Comparison of ENCODE assay signal across 8 cellular contexts in the genomic region with DNA sequence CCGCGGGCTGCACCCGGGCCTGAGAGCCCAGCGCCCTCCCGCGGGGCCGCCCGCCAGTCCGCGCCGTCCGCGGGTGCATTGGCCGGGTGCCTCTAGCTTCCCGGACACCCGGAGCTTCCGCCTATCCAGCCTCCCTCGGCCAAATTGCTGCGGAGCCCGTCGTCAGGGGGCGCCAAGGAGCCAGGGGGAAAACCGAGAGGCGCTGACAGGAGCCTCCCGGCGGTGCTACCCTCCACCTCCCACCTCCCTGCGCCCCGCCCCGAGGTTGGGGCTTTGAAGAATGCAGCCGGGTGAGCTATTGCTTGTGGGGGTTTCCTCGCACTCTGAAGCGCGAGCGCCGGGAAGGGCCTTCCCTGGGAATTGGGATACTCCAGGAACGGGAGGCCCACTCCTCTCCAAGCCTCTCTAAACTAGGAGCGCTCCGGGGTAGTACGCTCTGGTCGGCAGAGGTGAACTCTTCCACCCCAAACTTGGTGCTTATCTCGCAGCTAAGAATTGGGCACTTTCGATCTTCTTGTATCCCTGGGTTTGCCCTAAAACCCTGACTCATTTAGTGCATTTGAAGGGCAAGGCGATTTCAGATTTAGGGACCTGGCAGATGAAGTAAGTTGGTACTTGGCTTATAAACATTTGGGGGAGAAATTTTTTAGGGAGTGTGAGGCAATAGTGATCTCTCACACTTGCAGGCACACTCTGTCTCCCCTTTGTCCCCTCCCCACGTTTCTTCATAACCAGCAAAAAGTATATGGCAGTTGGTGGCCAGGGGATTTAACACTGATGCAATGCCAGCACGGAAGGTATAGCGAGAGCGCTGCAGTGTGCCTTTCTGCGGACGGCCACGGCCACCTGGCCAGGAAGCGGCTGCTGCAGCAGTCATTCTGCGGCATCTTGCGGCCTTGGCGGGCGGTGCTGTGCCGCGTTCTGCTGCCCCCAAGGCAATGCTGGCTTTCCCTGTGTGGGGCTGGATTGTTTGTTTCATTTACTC. TPM values are rescaled to one million over a fixed set of nuclear protein-coding genes. Genes with fewer than 3 reads are reported as not detected.
DNase-seq lines count a peak whose midpoint lies in the region; ATAC-seq and TF ChIP-seq lines count a peak whose summit lies in the region.

No MANE protein-coding gene starts in this region.

- peaks cover 9 to 18% (median 14%) of the 10 kb centered on the region in 4 donors for H3K4me1 ChIP-seq in liver (ENCODE audit: control insufficient read depth in 4 of 4, insufficient read depth in 4 of 4, low read length in 3 of 4)

- H3K27ac ChIP-seq in liver (ENCODE audit: low read depth in 1 of 2, low read length in 2 of 2): no peak overlapping the region

- H3K27me3 ChIP-seq in liver (ENCODE audit: control insufficient read depth in 4 of 4, insufficient read depth in 4 of 4, low read length in 3 of 4): peaks cover 0 to 14% (median 6%) of the 10 kb centered on the region in 4 donors

- DNase-seq in Ammon's horn (ENCODE audit: low spot score) (peak; percentile 84), NCI-H2196 treated with DMSO at 0.1 percent for 48 hours (lab: John Stamatoyannopoulos, UW; ENCODE audit: unreplicated experiment) (peak; percentile 50), dermis microvascular lymphatic vessel endothelial cell (ENCODE audit: low read depth in 2 of 2) (peak; percentile 18 to 88)
- DNase-seq in activated CD4-positive, CD25-positive, alpha-beta regulatory T cell treated with anti-CD3 and anti-CD28 coated beads, Interleukin-2, amount 50 U/mL, for 72 hours: peak; percentile 49
- peak; percentile 48 to 64 for DNase-seq in stimulated activated CD4-positive, alpha-beta T cell treated with anti-CD3 and anti-CD28 coated beads, Interleukin-4, amount 100 ng/mL, for 4 hours

- 3% methylated on average over 57 of the region's 57 CpGs for WGBS in liver

- TF ChIP-seq RAD21 in liver (IDR thresholded peaks at IDR 0.05): peak; percentile 16 to 67

- TF ChIP-seq CTCF in liver (IDR thresholded peaks at IDR 0.05; ENCODE audit: low read depth, low read length, missing input control): peak; percentile 37

- peak overlapping the region in 1 of 2 donors; percentile 45 for H3K9ac ChIP-seq in liver (ENCODE audit: low read depth in 1 of 2, low read length in 2 of 2)

- peak overlapping the region; percentile 39 to 80 (median 42) for H3K4me3 ChIP-seq in liver (ENCODE audit: low read depth in 1 of 3, low read length in 3 of 3)

- H3K36me3 ChIP-seq in liver (ENCODE audit: control insufficient read depth in 4 of 4, insufficient read depth in 3 of 4, low read depth in 1 of 4, low read length in 3 of 4): no peaks in the 10 kb centered on the region

- H3K9me3 ChIP-seq in liver (ENCODE audit: control insufficient read depth in 4 of 4, low read length in 3 of 4): no peaks in the 10 kb centered on the region

- peak; percentile 63 for ATAC-seq in GM18868 (IDR thresholded peaks at IDR 0.05; ENCODE audit: unreplicated experiment)
- ATAC-seq in HG03097 (IDR thresholded peaks at IDR 0.05; ENCODE audit: low FRiP score, unreplicated experiment): peak; percentile 54

TF ChIP-seq in liver, 16 proteins besides CTCF, POLR2A, EP300 and RAD21:
- no peak for TF ChIP-seq SP1 (IDR thresholded peaks at IDR 0.05)
- TF ChIP-seq TAF1 (conservative IDR thresholded peaks at IDR 0.05): no peak
- no peak for TF ChIP-seq HNF4A (conservative IDR thresholded peaks at IDR 0.05)
- no peak for TF ChIP-seq FOXA2 (IDR thresholded peaks at IDR 0.05)
- TF ChIP-seq HNF4G (IDR thresholded peaks at IDR 0.05): no peak
- TF ChIP-seq JUND (IDR thresholded peaks at IDR 0.05): no peak
- TF ChIP-seq YY1 (IDR thresholded peaks at IDR 0.05): no peak
- TF ChIP-seq, protein P1, sequence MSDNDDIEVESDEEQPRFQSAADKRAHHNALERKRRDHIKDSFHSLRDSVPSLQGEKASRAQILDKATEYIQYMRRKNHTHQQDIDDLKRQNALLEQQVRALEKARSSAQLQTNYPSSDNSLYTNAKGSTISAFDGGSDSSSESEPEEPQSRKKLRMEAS (IDR thresholded peaks at IDR 0.05): no peak
- TF ChIP-seq RXRA (IDR thresholded peaks at IDR 0.05): no peak
- TF ChIP-seq, protein P2, sequence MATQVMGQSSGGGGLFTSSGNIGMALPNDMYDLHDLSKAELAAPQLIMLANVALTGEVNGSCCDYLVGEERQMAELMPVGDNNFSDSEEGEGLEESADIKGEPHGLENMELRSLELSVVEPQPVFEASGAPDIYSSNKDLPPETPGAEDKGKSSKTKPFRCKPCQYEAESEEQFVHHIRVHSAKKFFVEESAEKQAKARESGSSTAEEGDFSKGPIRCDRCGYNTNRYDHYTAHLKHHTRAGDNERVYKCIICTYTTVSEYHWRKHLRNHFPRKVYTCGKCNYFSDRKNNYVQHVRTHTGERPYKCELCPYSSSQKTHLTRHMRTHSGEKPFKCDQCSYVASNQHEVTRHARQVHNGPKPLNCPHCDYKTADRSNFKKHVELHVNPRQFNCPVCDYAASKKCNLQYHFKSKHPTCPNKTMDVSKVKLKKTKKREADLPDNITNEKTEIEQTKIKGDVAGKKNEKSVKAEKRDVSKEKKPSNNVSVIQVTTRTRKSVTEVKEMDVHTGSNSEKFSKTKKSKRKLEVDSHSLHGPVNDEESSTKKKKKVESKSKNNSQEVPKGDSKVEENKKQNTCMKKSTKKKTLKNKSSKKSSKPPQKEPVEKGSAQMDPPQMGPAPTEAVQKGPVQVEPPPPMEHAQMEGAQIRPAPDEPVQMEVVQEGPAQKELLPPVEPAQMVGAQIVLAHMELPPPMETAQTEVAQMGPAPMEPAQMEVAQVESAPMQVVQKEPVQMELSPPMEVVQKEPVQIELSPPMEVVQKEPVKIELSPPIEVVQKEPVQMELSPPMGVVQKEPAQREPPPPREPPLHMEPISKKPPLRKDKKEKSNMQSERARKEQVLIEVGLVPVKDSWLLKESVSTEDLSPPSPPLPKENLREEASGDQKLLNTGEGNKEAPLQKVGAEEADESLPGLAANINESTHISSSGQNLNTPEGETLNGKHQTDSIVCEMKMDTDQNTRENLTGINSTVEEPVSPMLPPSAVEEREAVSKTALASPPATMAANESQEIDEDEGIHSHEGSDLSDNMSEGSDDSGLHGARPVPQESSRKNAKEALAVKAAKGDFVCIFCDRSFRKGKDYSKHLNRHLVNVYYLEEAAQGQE (IDR thresholded peaks at IDR 0.05): no peak
- no peak for TF ChIP-seq NR2F2 (IDR thresholded peaks at IDR 0.05)
- TF ChIP-seq ATF3 (IDR thresholded peaks at IDR 0.05): no peak
- TF ChIP-seq, protein P3, sequence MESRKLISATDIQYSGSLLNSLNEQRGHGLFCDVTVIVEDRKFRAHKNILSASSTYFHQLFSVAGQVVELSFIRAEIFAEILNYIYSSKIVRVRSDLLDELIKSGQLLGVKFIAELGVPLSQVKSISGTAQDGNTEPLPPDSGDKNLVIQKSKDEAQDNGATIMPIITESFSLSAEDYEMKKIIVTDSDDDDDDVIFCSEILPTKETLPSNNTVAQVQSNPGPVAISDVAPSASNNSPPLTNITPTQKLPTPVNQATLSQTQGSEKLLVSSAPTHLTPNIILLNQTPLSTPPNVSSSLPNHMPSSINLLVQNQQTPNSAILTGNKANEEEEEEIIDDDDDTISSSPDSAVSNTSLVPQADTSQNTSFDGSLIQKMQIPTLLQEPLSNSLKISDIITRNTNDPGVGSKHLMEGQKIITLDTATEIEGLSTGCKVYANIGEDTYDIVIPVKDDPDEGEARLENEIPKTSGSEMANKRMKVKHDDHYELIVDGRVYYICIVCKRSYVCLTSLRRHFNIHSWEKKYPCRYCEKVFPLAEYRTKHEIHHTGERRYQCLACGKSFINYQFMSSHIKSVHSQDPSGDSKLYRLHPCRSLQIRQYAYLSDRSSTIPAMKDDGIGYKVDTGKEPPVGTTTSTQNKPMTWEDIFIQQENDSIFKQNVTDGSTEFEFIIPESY (IDR thresholded peaks at IDR 0.05): no peak
- TF ChIP-seq GABPA (IDR thresholded peaks at IDR 0.05 in 1 of 2, conservative IDR thresholded peaks at IDR 0.05 in 1 of 2): no peak
- TF ChIP-seq EGR1 (IDR thresholded peaks at IDR 0.05; ENCODE audit: low read depth in 2 of 2): no peak
- no peak for TF ChIP-seq FOXA1 (IDR thresholded peaks at IDR 0.05)

RNA-seq across cellular contexts. Expression of gene BEND6, which starts 0.6 kb away (rescaled TPM):
- under 0.01 and 0.13 TPM in 2 replicates for total RNA-seq in dermis microvascular lymphatic vessel endothelial cell
- total RNA-seq in liver: under 1 TPM; under 0.01 to 0.14 TPM
- under 1 TPM in 1 of 2 donors, not detected in 1; 0.03 TPM for polyA plus RNA-seq in liver
